In the genomic region with DNA sequence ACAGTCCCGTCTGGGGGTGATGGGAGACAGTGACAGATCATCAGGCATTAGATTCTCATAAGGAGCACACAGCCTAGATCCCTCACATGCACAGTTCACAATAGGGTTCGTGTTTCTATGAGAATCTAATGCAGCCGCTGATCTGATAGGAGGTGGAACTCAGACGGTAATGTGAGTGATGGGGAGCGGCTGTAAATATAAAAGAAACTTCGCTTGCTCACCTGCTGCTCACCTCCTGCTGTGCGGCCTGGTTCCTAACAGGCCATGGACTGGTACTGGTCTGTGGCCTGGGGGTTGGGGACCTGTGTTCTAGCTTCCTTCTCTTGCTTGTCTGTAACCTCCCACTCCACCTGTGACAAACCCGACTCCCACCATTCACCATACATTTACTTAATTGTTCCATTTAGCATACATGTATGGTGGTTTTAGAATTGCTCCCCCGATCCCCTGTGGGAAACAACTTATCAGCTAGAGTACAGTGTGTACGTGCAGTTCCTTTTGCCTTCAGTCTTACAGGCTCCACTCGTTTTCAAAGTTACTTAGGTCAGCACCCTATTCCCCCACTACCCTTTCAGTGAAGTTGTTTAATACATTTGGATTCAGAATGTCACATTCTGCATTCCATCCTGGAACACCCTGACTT, we compare ENCODE assay signal across 15 cellular contexts. TPM values are rescaled to one million over a fixed set of nuclear protein-coding genes. Genes with fewer than 3 reads are reported as not detected.
A peak's percentile ranks its signal among the peaks of the same experiment; 100 is the strongest.
DNase-seq lines count a peak whose midpoint lies in the region; ATAC-seq and TF ChIP-seq lines count a peak whose summit lies in the region.
"Had no signal": no experiment of that assay in that cellular context is flagged by ENCODE, and none has a peak within 500 bp of the region (broad histone marks: within the 10 kb centered on the region; RNA-seq: fewer than 3 reads in every experiment).

No MANE protein-coding gene starts in this region.

- H4K20me1 ChIP-seq in smooth muscle cell (ENCODE audit: low read depth), result no peaks in the 10 kb centered on the region

- H3F3A ChIP-seq in smooth muscle cell (ENCODE audit: low read depth), result peaks cover 34% of the 10 kb centered on the region

- DNase-seq in COLO668 (lab: John Stamatoyannopoulos, UW; ENCODE audit: unreplicated experiment) (peak; percentile 34), SJSA1 (ENCODE audit: low read depth in 1 of 2, low spot score in 2 of 2) (no peak), foreskin keratinocyte (no peak), smooth muscle cell (lab: John Stamatoyannopoulos, UW; ENCODE audit: unreplicated experiment) (no peak), GM10266 (ENCODE audit: extremely low spot score) (no peak), amniotic stem cell (lab: John Stamatoyannopoulos, UW) (no peak)
- DNase-seq: activated B cell treated with CpG ODN at 0.5 μM for 24 hours; effector memory CD8-positive, alpha-beta T cell; mesendoderm; NCI-H2107; T-helper 1 cell had no signal

- ATAC-seq in foreskin keratinocyte, result no peak
- no peak for ATAC-seq in GM21619 (IDR thresholded peaks at IDR 0.05; ENCODE audit: unreplicated experiment)
- ATAC-seq in GM19328 (IDR thresholded peaks at IDR 0.05; ENCODE audit: unreplicated experiment), result no peak
- ATAC-seq: effector memory CD8-positive, alpha-beta T cell had no signal

- H3K36me3 ChIP-seq in SJSA1, result peaks cover 37% of the 10 kb centered on the region
- no peaks in the 10 kb centered on the region for H3K36me3 ChIP-seq in smooth muscle cell (ENCODE audit: low read depth)

- no peak for TF ChIP-seq CTCF in foreskin keratinocyte (conservative IDR thresholded peaks at IDR 0.05)
- no peak for TF ChIP-seq CTCF in smooth muscle cell (IDR thresholded peaks at IDR 0.05; ENCODE audit: borderline replicate concordance, insufficient read depth, poor library complexity, severe bottlenecking)
- no peak for TF ChIP-seq CTCF in GM10266 (IDR thresholded peaks at IDR 0.05; ENCODE audit: control insufficient read depth, insufficient read depth, low read depth, missing control alignments)

- H3K4me3 ChIP-seq in SJSA1, result no peak overlapping the region
- H3K4me3 ChIP-seq in smooth muscle cell, result no peak overlapping the region

- no peak overlapping the region for H3K4me2 ChIP-seq in smooth muscle cell

- H3K9ac ChIP-seq in smooth muscle cell (ENCODE audit: low read depth), result peak overlapping the region; percentile 79
- H3K9ac ChIP-seq: parathyroid adenoma had no signal

- H3K27me3 ChIP-seq in SJSA1 (replicated peaks) (no peaks in the 10 kb centered on the region), foreskin keratinocyte (no peaks in the 10 kb centered on the region), smooth muscle cell (ENCODE audit: low read depth) (no peaks in the 10 kb centered on the region)

- peak overlapping the region; percentile 81; the same call in 1 of the 2 replicates for H3K27ac ChIP-seq in SJSA1
- H3K27ac ChIP-seq in foreskin keratinocyte, result peak overlapping the region; percentile 86
- H3K27ac ChIP-seq in smooth muscle cell (ENCODE audit: low read depth), result peak overlapping the region; percentile 97
- H3K27ac ChIP-seq: parathyroid adenoma had no signal

- H3K9me3 ChIP-seq in SJSA1 (replicated peaks), result no peaks in the 10 kb centered on the region
- H3K9me3 ChIP-seq in smooth muscle cell (replicated peaks; ENCODE audit: low read depth), result no peaks in the 10 kb centered on the region

- H3K79me2 ChIP-seq in smooth muscle cell (ENCODE audit: low read depth), result peaks cover 73% of the 10 kb centered on the region

- H3K4me1 ChIP-seq in SJSA1 (replicated peaks) (peaks cover 48% of the 10 kb centered on the region), foreskin keratinocyte (peaks cover 50% of the 10 kb centered on the region), smooth muscle cell (ENCODE audit: low read depth) (peaks cover 11% of the 10 kb centered on the region)

- 98% methylated on average over 11 of the region's 11 CpGs for WGBS in smooth muscle cell (ENCODE audit: low lambda C conversion rate)

- no peak overlapping the region for H2AFZ ChIP-seq in smooth muscle cell (ENCODE audit: low read depth)
- H2AFZ ChIP-seq: parathyroid adenoma had no signal

RNA-seq across cellular contexts. Expression of a gene that starts 4.0 kb away (rescaled TPM):
- total RNA-seq in SJSA1 (2014; rRNA removed; shearing (Covaris generic)), result 16.2 and 19.6 TPM in 2 replicates
- total RNA-seq in foreskin keratinocyte (46.6 and 50.0 TPM in 2 replicates), smooth muscle cell (28.1 and 33.7 TPM in 2 replicates)
- polyA plus RNA-seq in foreskin keratinocyte (87.1 and 96.4 TPM in 2 replicates), smooth muscle cell (86.2 and 89.0 TPM in 2 replicates)

RNA-seq across cellular contexts. Expression of a gene that starts 31.8 kb away (rescaled TPM):
- total RNA-seq in SJSA1 (2014; rRNA removed; shearing (Covaris generic)), result not detected in 2 replicates
- not detected in 2 replicates for total RNA-seq in foreskin keratinocyte
- polyA plus RNA-seq in foreskin keratinocyte, result not detected in 2 replicates
- total RNA-seq in smooth muscle cell, result not detected in 2 replicates
- not detected in 2 replicates for polyA plus RNA-seq in smooth muscle cell
- total RNA-seq: activated B cell treated with CpG ODN at 0.5 μM for 24 hours, bronchial epithelial cell had no signal

RNA-seq across cellular contexts. Expression of a gene that starts 52.5 kb away (rescaled TPM):
- 7.6 and 9.4 TPM in 2 replicates for total RNA-seq in SJSA1 (2014; rRNA removed; shearing (Covaris generic))
- total RNA-seq in foreskin keratinocyte, result 29.8 and 36.6 TPM in 2 replicates
- 22.2 and 26.2 TPM in 2 replicates for polyA plus RNA-seq in foreskin keratinocyte
- total RNA-seq in smooth muscle cell, result 26.7 and 36.5 TPM in 2 replicates
- 26.0 and 47.7 TPM in 2 replicates for polyA plus RNA-seq in smooth muscle cell
